1 cellular context compared by ENCODE assay signal in the genomic region with DNA sequence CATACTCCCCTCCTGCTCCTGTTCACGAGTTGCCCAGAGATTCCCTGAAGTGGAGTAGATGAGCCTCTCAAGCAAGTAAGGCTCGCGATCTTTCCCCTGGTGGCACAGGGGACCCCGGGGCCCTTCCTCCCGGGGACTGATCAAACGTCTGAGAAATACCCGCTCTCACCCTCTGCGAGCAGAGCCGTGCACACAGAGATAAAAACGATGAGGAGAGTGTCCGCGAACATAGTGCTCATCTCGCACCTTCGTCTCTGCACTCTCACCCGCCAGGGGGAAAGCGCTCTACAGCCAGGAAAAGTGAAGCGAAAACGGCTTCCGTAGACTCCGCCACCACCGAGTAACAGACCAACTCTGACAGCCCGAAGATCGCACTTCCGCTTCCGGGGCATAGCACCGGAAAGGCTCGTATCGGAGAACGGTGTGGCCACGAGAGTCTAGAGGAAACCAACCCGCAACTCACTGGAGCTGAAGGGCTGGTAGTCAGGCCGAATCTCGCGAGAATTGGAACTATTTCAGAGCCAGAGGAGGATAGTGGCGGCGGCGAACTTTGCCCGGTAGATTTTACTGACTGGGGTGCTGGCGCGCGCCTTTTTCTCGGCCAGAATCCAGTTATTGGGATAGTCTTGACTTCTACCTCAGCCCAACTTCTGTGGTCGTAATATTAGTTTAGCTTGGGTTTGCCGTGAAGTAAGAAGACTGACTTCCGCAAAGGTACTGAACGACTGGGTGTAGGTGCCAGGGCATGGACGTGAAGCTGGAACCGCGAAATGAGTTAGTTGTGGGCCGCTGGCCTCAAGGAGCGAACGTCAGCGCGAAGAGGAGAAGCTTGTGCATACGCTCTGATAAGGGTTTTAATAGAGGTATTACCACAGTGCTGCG.
TF ChIP-seq lines count a peak whose summit lies in the region.

A gene with protein sequence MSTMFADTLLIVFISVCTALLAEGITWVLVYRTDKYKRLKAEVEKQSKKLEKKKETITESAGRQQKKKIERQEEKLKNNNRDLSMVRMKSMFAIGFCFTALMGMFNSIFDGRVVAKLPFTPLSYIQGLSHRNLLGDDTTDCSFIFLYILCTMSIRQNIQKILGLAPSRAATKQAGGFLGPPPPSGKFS (minus strand): TSS at position 356 of the 882 bp plus-strand sequence. CDS start 117 bp downstream, at position 239.

TF ChIP-seq in SK-N-SH, 30 proteins besides CTCF, POLR2A, EP300 and RAD21 (continued from another document):
- TF ChIP-seq TAF1 (IDR thresholded peaks at IDR 0.05; ENCODE audit: borderline replicate concordance, low read depth, low read length): peak; percentile 84
- TF ChIP-seq RXRA (IDR thresholded peaks at IDR 0.05; ENCODE audit: borderline replicate concordance, low read depth): no peak
- TF ChIP-seq FOSL2 (IDR thresholded peaks at IDR 0.05; ENCODE audit: borderline replicate concordance, low read depth): no peak
- TF ChIP-seq ELF1 (IDR thresholded peaks at IDR 0.05): peak; percentile 83
